In genomic region chr12:107375231-107375630, GRCh38 we compare ENCODE assay signal across 27 cellular contexts.
"Had no signal": no experiment of that assay in that cellular context is flagged by ENCODE, and none has a peak within 500 bp of the region (broad histone marks: within the 10 kb centered on the region; RNA-seq: fewer than 3 reads in every experiment).

No MANE protein-coding gene starts in this region.

- H3K9me3 Mint-ChIP-seq: activated CD4-positive, alpha-beta memory T cell treated with anti-CD3 and anti-CD28 coated beads for 36 hours; activated naive CD8-positive, alpha-beta T cell treated with anti-CD3 and anti-CD28 coated beads, Interleukin-2, amount 10 ng/mL, durations not matched to agents 7 days and 5 days; activated T-cell treated with anti-CD3 and anti-CD28 coated beads, Interleukin-2, amount 50 U/mL, for 4 hours; activated T-helper 2 cell treated with anti-CD3 and anti-CD28 coated beads, Interferon-gamma antibody, Interleukin-2, Interleukin-4, amounts not matched to agents 10 μg/mL and 5 μg/mL and 100 μg/mL, durations not matched to agents 14 hours and 24 hours and 36 hours; dendritic cell treated with granulocyte-macrophage colony-stimulating factor and Interleukin-4, amounts not matched to agents 40 ng/mL and 50 ng/mL, for 4 days; endodermal cell; immature natural killer cell; naive B cell; stimulated activated naive CD8-positive, alpha-beta T cell treated with anti-CD3 and anti-CD28 coated beads, Interleukin-15, Interleukin-2, amounts not matched to agents 100 ng/mL and 50 ng/mL, for 24 hours; T-helper 2 cell treated with Interferon-gamma antibody and Interleukin-4, amounts not matched to agents 5 μg/mL and 100 μg/mL, for 36 hours had no signal

- H3K4me3 Mint-ChIP-seq: activated CD4-positive, alpha-beta memory T cell treated with anti-CD3 and anti-CD28 coated beads for 36 hours; activated T-cell treated with anti-CD3 and anti-CD28 coated beads, Interleukin-2, amount 50 U/mL, for 4 hours; dendritic cell treated with granulocyte-macrophage colony-stimulating factor and Interleukin-4, amounts not matched to agents 40 ng/mL and 50 ng/mL, for 4 days; endodermal cell; stimulated activated naive CD8-positive, alpha-beta T cell treated with anti-CD3 and anti-CD28 coated beads, Interleukin-15, Interleukin-2, amounts not matched to agents 100 ng/mL and 50 ng/mL, for 24 hours had no signal

- DNase-seq: activated CD4-positive, alpha-beta memory T cell treated with anti-CD3 and anti-CD28 coated beads for 36 hours; activated CD4-positive, alpha-beta T cell treated with anti-CD3 and anti-CD28 coated beads for 4 hours; activated CD4-positive, CD25-positive, alpha-beta regulatory T cell; activated naive CD8-positive, alpha-beta T cell treated with anti-CD3 and anti-CD28 coated beads, Interleukin-2, amount 10 ng/mL, durations not matched to agents 7 days and 5 days; activated T-cell treated with anti-CD3 and anti-CD28 coated beads, Interleukin-2, amount 50 U/mL, for 4 hours; amniotic stem cell; central memory CD4-positive, alpha-beta T cell; endodermal cell; foreskin fibroblast; head of caudate nucleus; hippocampal formation; immature natural killer cell; kidney; left colon; mammary epithelial cell; naive B cell; stimulated activated CD4-positive, alpha-beta T cell treated with anti-CD3 and anti-CD28 coated beads, Interleukin-12 subunit alpha, Interleukin-12 subunit beta, amount 100 ng/mL, for 4 hours; stimulated activated CD4-positive, alpha-beta T cell treated with anti-CD3 and anti-CD28 coated beads, Interleukin-4, amount 100 ng/mL, for 1 hour; trophoblast cell had no signal

- H3K27me3 Mint-ChIP-seq: activated CD4-positive, alpha-beta memory T cell treated with anti-CD3 and anti-CD28 coated beads for 36 hours; activated naive CD8-positive, alpha-beta T cell treated with anti-CD3 and anti-CD28 coated beads, Interleukin-2, amount 10 ng/mL, durations not matched to agents 7 days and 5 days; dendritic cell treated with granulocyte-macrophage colony-stimulating factor and Interleukin-4, amounts not matched to agents 40 ng/mL and 50 ng/mL, for 4 days; stimulated activated naive CD8-positive, alpha-beta T cell treated with anti-CD3 and anti-CD28 coated beads, Interleukin-15, Interleukin-2, amounts not matched to agents 100 ng/mL and 50 ng/mL, for 24 hours had no signal

- H3K27ac Mint-ChIP-seq: activated T-helper 2 cell treated with anti-CD3 and anti-CD28 coated beads, Interferon-gamma antibody, Interleukin-2, Interleukin-4, amounts not matched to agents 10 μg/mL and 5 μg/mL and 100 μg/mL, durations not matched to agents 14 hours and 24 hours and 36 hours; endodermal cell; T-helper 2 cell treated with Interferon-gamma antibody and Interleukin-4, amounts not matched to agents 5 μg/mL and 100 μg/mL, for 36 hours had no signal

- H3K36me3 ChIP-seq: thoracic aorta had no signal

- H3K36me3 Mint-ChIP-seq: activated CD4-positive, alpha-beta memory T cell treated with anti-CD3 and anti-CD28 coated beads for 36 hours; immature natural killer cell; naive B cell had no signal

- H3K9me3 ChIP-seq: thoracic aorta had no signal

- H3K4me3 ChIP-seq: skin epidermis, thoracic aorta had no signal

- ATAC-seq: activated T-cell treated with anti-CD3 and anti-CD28 coated beads, Interleukin-2, amount 50 U/mL, for 4 hours; esophagus mucosa; left colon; sciatic nerve had no signal

- H3K27ac ChIP-seq: skin epidermis, thoracic aorta had no signal
